ENCODE assay signal across 11 cellular contexts in the genomic region with DNA sequence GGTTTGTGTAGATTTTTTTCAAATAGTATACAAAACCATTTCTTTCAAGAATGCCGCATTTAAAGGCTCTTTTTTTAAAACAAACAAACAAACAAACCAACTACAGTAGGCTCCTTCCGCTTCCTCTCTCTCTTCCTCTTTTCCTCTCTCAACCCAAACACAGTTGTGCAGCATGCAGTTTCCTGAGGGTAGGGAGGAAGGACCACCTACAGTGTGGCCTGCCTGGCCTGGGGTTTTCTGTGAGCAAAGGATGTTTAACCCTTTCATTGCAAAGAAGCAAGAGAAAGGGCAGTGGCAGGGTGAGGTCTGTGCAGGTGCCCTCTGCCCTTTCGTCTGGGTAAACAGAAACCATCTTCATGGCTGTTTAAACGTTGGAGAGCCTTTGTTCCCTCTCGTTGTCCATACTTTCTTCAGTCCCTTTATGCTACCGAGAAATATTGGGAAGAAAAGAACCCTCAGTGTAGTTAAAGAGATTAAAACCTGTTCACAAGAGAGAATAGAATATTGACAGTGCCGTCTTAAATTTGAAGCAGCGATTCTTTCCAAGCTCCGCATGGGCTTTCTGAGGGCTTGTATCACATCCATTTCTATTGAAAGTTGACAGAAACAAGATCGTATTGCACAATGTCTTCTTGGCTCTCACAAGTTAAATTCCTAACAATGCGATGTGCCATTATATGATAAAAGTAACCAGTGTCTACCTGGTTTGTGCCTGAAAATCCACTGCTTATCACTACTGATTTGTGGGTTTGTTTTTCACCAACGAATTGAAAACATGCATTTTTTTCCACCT.
A peak's percentile ranks its signal among the peaks of the same experiment; 100 is the strongest.
DNase-seq lines count a peak whose midpoint lies in the region; ATAC-seq and TF ChIP-seq lines count a peak whose summit lies in the region.
"Had no signal": no experiment of that assay in that cellular context is flagged by ENCODE, and none has a peak within 500 bp of the region (broad histone marks: within the 10 kb centered on the region; RNA-seq: fewer than 3 reads in every experiment).

No MANE protein-coding gene starts in this region.

- ATAC-seq in GM21515 (IDR thresholded peaks at IDR 0.05; ENCODE audit: unreplicated experiment) (peak; percentile 88), IMR-90 (ENCODE audit: low read depth) (no peak), mucosa of descending colon (no peak), psoas muscle (no peak)
- ATAC-seq: foreskin keratinocyte had no signal

- no peak overlapping the region for H4K5ac ChIP-seq in IMR-90 (ENCODE audit: low read depth, low read length)

- no peak overlapping the region for H2BK5ac ChIP-seq in IMR-90 (ENCODE audit: low read depth, low read length, poor library complexity, severe bottlenecking)

- H3K27ac ChIP-seq in IMR-90 (ENCODE audit: insufficient read depth, low read length): no peak overlapping the region
- no peak overlapping the region for H3K27ac ChIP-seq in psoas muscle
- H3K27ac ChIP-seq: foreskin keratinocyte, transverse colon had no signal

- peaks cover 6% of the 10 kb centered on the region; the same call in 1 of the 2 replicates for H3K9me1 ChIP-seq in IMR-90 (ENCODE audit: insufficient read depth, low read length)

- no peak for TF ChIP-seq CTCF in IMR-90 (conservative IDR thresholded peaks at IDR 0.05; ENCODE audit: low read depth, low read length)
- TF ChIP-seq CTCF in fibroblast of pulmonary artery (IDR thresholded peaks at IDR 0.05; ENCODE audit: low read length, missing control alignments): no peak
- TF ChIP-seq CTCF in mucosa of descending colon (IDR thresholded peaks at IDR 0.05): no peak
- TF ChIP-seq CTCF in psoas muscle (IDR thresholded peaks at IDR 0.05): no peak

- no peak overlapping the region for H4K8ac ChIP-seq in IMR-90 (ENCODE audit: low read depth in 2 of 2, low read length in 2 of 2)

- H3K18ac ChIP-seq in IMR-90 (ENCODE audit: low read depth, low read length): no peak overlapping the region

- no peak overlapping the region for H2AK5ac ChIP-seq in IMR-90 (ENCODE audit: low read depth, low read length)

- CTCF ChIA-PET in IMR-90 (lab: Yijun Ruan, JAX): no interaction called here

- H2AK9ac ChIP-seq in IMR-90 (replicated peaks; ENCODE audit: low read depth, low read length, poor library complexity): no peak overlapping the region

- peaks cover 6% of the 10 kb centered on the region; the same call in 1 of the 2 replicates for H3K4me1 ChIP-seq in IMR-90 (ENCODE audit: control insufficient read depth, insufficient read depth, low read length)
- no peaks in the 10 kb centered on the region for H3K4me1 ChIP-seq in mucosa of descending colon (ENCODE audit: low read depth)
- no peaks in the 10 kb centered on the region for H3K4me1 ChIP-seq in psoas muscle
- H3K4me1 ChIP-seq: transverse colon had no signal

- H3K23ac ChIP-seq in IMR-90 (ENCODE audit: low read depth, low read length): no peak overlapping the region

- no peak overlapping the region for H2BK20ac ChIP-seq in IMR-90 (ENCODE audit: low read depth, low read length)

- BruUV-seq in IMR-90 (replicated peaks; lab: Mats Ljungman, UMichigan): no TSS peak

- in situ Hi-C loops in IMR-90 (cut with MboI; ENCODE audit: low sequenced_read_pairs): no loop called here

- H3K4ac ChIP-seq in IMR-90 (ENCODE audit: low read depth, low read length): no peak overlapping the region

- H3K4me3 ChIP-seq in IMR-90 (ENCODE audit: insufficient read depth, low read depth, low read length) (no peak overlapping the region), fibroblast of pulmonary artery (replicated peaks; ENCODE audit: low read depth, low read length) (no peak overlapping the region), mucosa of descending colon (no peak overlapping the region), psoas muscle (no peak overlapping the region)
- H3K4me3 ChIP-seq: transverse colon had no signal

- no peak for TF ChIP-seq POLR2A in IMR-90 (IDR thresholded peaks at IDR 0.05; ENCODE audit: low read depth, low read length)

- H2AFZ ChIP-seq in IMR-90 (replicated peaks; ENCODE audit: low read length, poor library complexity): no peak overlapping the region

- no peak overlapping the region for H2BK15ac ChIP-seq in IMR-90 (ENCODE audit: low read depth, low read length)

- POLR2A ChIA-PET in IMR-90 (lab: Charles Lee; ENCODE audit: unreplicated experiment): no interaction called here

- H3K4me2 ChIP-seq in IMR-90 (ENCODE audit: low read depth, low read length): no peak overlapping the region

- H3K79me1 ChIP-seq in IMR-90 (ENCODE audit: low read depth in 1 of 2, low read length in 2 of 2): no peaks in the 10 kb centered on the region

- dilution Hi-C loops in IMR-90 (cut with HindIII; ENCODE audit: low sequenced_read_pairs, unreplicated experiment): no loop called here

- H3K9me3 ChIP-seq in IMR-90 (ENCODE audit: control insufficient read depth, insufficient read depth, low read length) (no peaks in the 10 kb centered on the region), mucosa of descending colon (no peaks in the 10 kb centered on the region), psoas muscle (no peaks in the 10 kb centered on the region)
- H3K9me3 ChIP-seq: transverse colon had no signal

- no peaks in the 10 kb centered on the region for H4K20me1 ChIP-seq in IMR-90 (ENCODE audit: insufficient read depth, low read length)

- no peak overlapping the region for H3K56ac ChIP-seq in IMR-90 (ENCODE audit: extremely low read depth, insufficient read depth, low read length)

- H3K27me3 ChIP-seq in IMR-90 (ENCODE audit: control insufficient read depth, insufficient read depth, low read length) (no peaks in the 10 kb centered on the region), psoas muscle (ENCODE audit: insufficient read depth in 3 of 3, low read length in 2 of 3) (no peaks in the 10 kb centered on the region)
- H3K27me3 ChIP-seq: foreskin keratinocyte, transverse colon had no signal

- no peak overlapping the region for H3K9ac ChIP-seq in IMR-90 (ENCODE audit: low read depth, low read length)

- intact Hi-C loops in IMR-90 (cut with micrococcal nuclease): no loop called here
- intact Hi-C loops in mucosa of descending colon (cut with DNase I, micrococcal nuclease): no loop called here
- intact Hi-C loops in psoas muscle (cut with DNase I): no loop called here
- intact Hi-C loops in head of caudate nucleus (cut with DNase I): no loop called here

- 74% methylated on average over 4 of the region's 12 CpGs; no CpG with 5 or more reads in 1 of the 2 experiments for WGBS in IMR-90 (ENCODE audit: extremely low coverage in 2 of 2, insufficient read length in 1 of 2), 2 experiments
- 62 to 63% (median 63%) methylated on average over 12 of the region's 12 CpGs for WGBS in psoas muscle, 3 donors

- H2BK120ac ChIP-seq in IMR-90 (ENCODE audit: low read depth, low read length): no peak overlapping the region

- no peak overlapping the region for H4K91ac ChIP-seq in IMR-90 (ENCODE audit: insufficient read depth, low read depth, low read length)

- DNase-seq in ELF-1 (ENCODE audit: low read depth, low spot score) (peak; percentile 68), IMR-90 (no peak), fibroblast of pulmonary artery (ENCODE audit: low read depth) (peak; percentile 16), mucosa of descending colon (no peak), NCI-H1436 treated with DMSO at 0.1 percent for 48 hours (lab: John Stamatoyannopoulos, UW) (no peak), psoas muscle (no peak), head of caudate nucleus (no peak)
- DNase-seq: activated naive CD4-positive, alpha-beta T cell treated with anti-CD3 and anti-CD28 coated beads for 36 hours; foreskin keratinocyte; transverse colon had no signal

- H3K36me3 ChIP-seq in IMR-90 (ENCODE audit: control insufficient read depth, insufficient read depth, low read length) (no peaks in the 10 kb centered on the region), mucosa of descending colon (ENCODE audit: low read depth) (no peaks in the 10 kb centered on the region), psoas muscle (ENCODE audit: insufficient read depth in 1 of 2, low read depth in 1 of 2) (no peaks in the 10 kb centered on the region)
- H3K36me3 ChIP-seq: transverse colon had no signal

- H3K14ac ChIP-seq in IMR-90 (replicated peaks; ENCODE audit: low read depth, low read length): no peak overlapping the region

- TF ChIP-seq RAD21 in IMR-90 (IDR thresholded peaks at IDR 0.05; ENCODE audit: low read length): no peak

TF ChIP-seq in IMR-90, 13 proteins besides CTCF, POLR2A, EP300 and RAD21:
- TF ChIP-seq RCOR1 (IDR thresholded peaks at IDR 0.05; ENCODE audit: insufficient replicate concordance, low read length) (no peak), CEBPB (IDR thresholded peaks at IDR 0.05; ENCODE audit: low read depth, low read length) (peak; percentile 96)

Comparison
In these comparisons a context has a peak if more than half of its experiments do, and no peak if none do; other contexts are left out.
1. DNase-seq: peak in ELF-1 (single experiment) and fibroblast of pulmonary artery (single experiment); none in IMR-90 (single experiment), mucosa of descending colon (0 of 3), NCI-H1436 treated with DMSO at 0.1 percent for 48 hours (single experiment), psoas muscle (0 of 2) and head of caudate nucleus (0 of 42).